In genomic region chr11:117470576-117470975, GRCh38 we compare ENCODE assay signal across 32 cellular contexts.
"Had no signal": no experiment of that assay in that cellular context is flagged by ENCODE, and none has a peak within 500 bp of the region (broad histone marks: within the 10 kb centered on the region; RNA-seq: fewer than 3 reads in every experiment).

No MANE protein-coding gene starts in this region.

- H3K9me3 ChIP-seq: adrenal gland, ascending aorta, body of pancreas, breast epithelium had no signal

- H3K4me1 ChIP-seq: adrenal gland, ascending aorta, body of pancreas, breast epithelium had no signal

- ATAC-seq: activated naive CD4-positive, alpha-beta T cell treated with anti-CD3 and anti-CD28 coated beads, Interleukin-2, amount 50 U/mL, for 72 hours; activated naive CD8-positive, alpha-beta T cell treated with anti-CD3 and anti-CD28 coated beads, Interleukin-2, amount 50 U/mL, for 24 hours; activated T-cell treated with anti-CD3 and anti-CD28 coated beads, Interleukin-2, amount 50 U/mL, for 4 hours; activated T-cell treated with anti-CD3 and anti-CD28 coated beads, Interleukin-2, amount 50 U/mL, for 72 hours; activated T-helper 17 cell treated with anti-CD3 and anti-CD28 coated beads, Interleukin-2, amount 50 U/mL, for 72 hours; body of pancreas had no signal

- H3K4me3 ChIP-seq: adrenal gland, ascending aorta, body of pancreas, breast epithelium, cardiac muscle cell had no signal

- H3K27me3 ChIP-seq: adrenal gland, ascending aorta, body of pancreas, breast epithelium, cardiac muscle cell had no signal

- H3K27ac ChIP-seq: adrenal gland, ascending aorta, body of pancreas, brain microvascular endothelial cell, breast epithelium, cardiac muscle cell had no signal

- DNase-seq: activated effector memory CD4-positive, alpha-beta T cell treated with anti-CD3 and anti-CD28 coated beads, Interleukin-2, amount 50 U/mL, for 16 hours; activated effector memory CD4-positive, alpha-beta T cell treated with Interleukin-2 at 50 U/mL for 16 hours; activated gamma-delta T cell; activated gamma-delta T cell treated with Interleukin-2 at 50 U/mL for 16 hours; activated naive CD4-positive, alpha-beta T cell; activated naive CD4-positive, alpha-beta T cell treated with anti-CD3 and anti-CD28 coated beads for 36 hours; activated naive CD4-positive, alpha-beta T cell treated with anti-CD3 and anti-CD28 coated beads, Interleukin-2, amount 10 ng/mL, durations not matched to agents 7 days and 5 days; activated naive CD4-positive, alpha-beta T cell treated with anti-CD3 and anti-CD28 coated beads, Interleukin-2, amount 50 U/mL, for 16 hours; activated naive CD4-positive, alpha-beta T cell treated with Interleukin-2 at 50 U/mL for 16 hours; activated naive CD8-positive, alpha-beta T cell treated with anti-CD3 and anti-CD28 coated beads for 36 hours; activated naive CD8-positive, alpha-beta T cell treated with anti-CD3 and anti-CD28 coated beads, Interleukin-2, amount 10 ng/mL, durations not matched to agents 7 days and 5 days; activated naive CD8-positive, alpha-beta T cell treated with anti-CD3 and anti-CD28 coated beads, Interleukin-2, amount 50 U/mL, for 24 hours; activated T-cell treated with anti-CD3 and anti-CD28 coated beads, Interleukin-2, amount 50 U/mL, for 24 hours; activated T-cell treated with anti-CD3 and anti-CD28 coated beads, Interleukin-2, amount 50 U/mL, for 4 hours; activated T-cell treated with anti-CD3 and anti-CD28 coated beads, Interleukin-2, amount 50 U/mL, for 48 hours; activated T-cell treated with anti-CD3 and anti-CD28 coated beads, Interleukin-2, amount 50 U/mL, for 72 hours; adrenal gland; amniotic stem cell; amygdala; anterior cingulate cortex; body of pancreas; brain microvascular endothelial cell; caudate nucleus; central memory CD4-positive, alpha-beta T cell; cerebellar nuclear complex had no signal

- FAIRE-seq: astrocyte, bronchial epithelial cell had no signal

- H3K36me3 ChIP-seq: adrenal gland, ascending aorta, brain microvascular endothelial cell, breast epithelium, cardiac muscle cell had no signal
